Comparison of ENCODE assay signal across 1 cellular context in genomic region chr17:29155235-29155965, GRCh38.
TF ChIP-seq lines count a peak whose summit lies in the region.

No MANE protein-coding gene starts in this region.

TF ChIP-seq in HEK293, 187 proteins besides CTCF, POLR2A, EP300 and RAD21 (continued from another document):
- TF ChIP-seq ZFP69B (tag by site-specific recombination; IDR thresholded peaks at IDR 0.05) (peak; percentile 89), HIC1 (tag by site-specific recombination; IDR thresholded peaks at IDR 0.05) (peak; percentile 83), GLIS2 (tag by site-specific recombination; IDR thresholded peaks at IDR 0.05) (peak; percentile 61), KLF1 (tag by site-specific recombination; IDR thresholded peaks at IDR 0.05) (peak; percentile 91), ZNF214 (tag by site-specific recombination; IDR thresholded peaks at IDR 0.05; ENCODE audit: borderline replicate concordance) (no peak), WT1 (tag by site-specific recombination; IDR thresholded peaks at IDR 0.05) (peak; percentile 59), ZNF600 (tag by site-specific recombination; IDR thresholded peaks at IDR 0.05) (peak; percentile 36), ZIC2 (tag by site-specific recombination; IDR thresholded peaks at IDR 0.05) (peak; percentile 36)
